Comparison of ENCODE assay signal across 11 cellular contexts in genomic region chr14:22265319-22266140, GRCh38.
A peak's percentile ranks its signal among the peaks of the same experiment; 100 is the strongest.
DNase-seq lines count a peak whose midpoint lies in the region; ATAC-seq and TF ChIP-seq lines count a peak whose summit lies in the region.
"Had no signal": no experiment of that assay in that cellular context is flagged by ENCODE, and none has a peak within 500 bp of the region (broad histone marks: within the 10 kb centered on the region; RNA-seq: fewer than 3 reads in every experiment).

No MANE protein-coding gene starts in this region.

- no peak overlapping the region for H3K23ac ChIP-seq in neuronal stem cell (ENCODE audit: low read depth, low read length, poor library complexity)

- no peaks in the 10 kb centered on the region for H3K27me3 Mint-ChIP-seq in central memory CD8-positive, alpha-beta T cell

- no peak overlapping the region for H3K4me3 ChIP-seq in neuronal stem cell (ENCODE audit: low read length in 2 of 2)
- H3K4me3 ChIP-seq in gastroesophageal sphincter, result no peak overlapping the region
- H3K4me3 ChIP-seq: body of pancreas had no signal

- TF ChIP-seq EP300 in gastroesophageal sphincter (IDR thresholded peaks at IDR 0.05), result no peak

- H3K36me3 Mint-ChIP-seq in central memory CD8-positive, alpha-beta T cell (ENCODE audit: insufficient read depth), result no peaks in the 10 kb centered on the region

- no peak overlapping the region for H2AK5ac ChIP-seq in neuronal stem cell (ENCODE audit: low read depth, low read length)

- H3K27ac ChIP-seq in neuronal stem cell (replicated peaks; ENCODE audit: low read length) (no peak overlapping the region), gastroesophageal sphincter (no peak overlapping the region)
- H3K27ac ChIP-seq: body of pancreas had no signal

- no peak overlapping the region for H3K4ac ChIP-seq in neuronal stem cell (ENCODE audit: low read length)

- no peak overlapping the region for H3K14ac ChIP-seq in neuronal stem cell (ENCODE audit: low read length)

- no peak overlapping the region for H3K18ac ChIP-seq in neuronal stem cell (ENCODE audit: low read length)

- H3K4me1 ChIP-seq in neuronal stem cell (ENCODE audit: control insufficient read depth in 2 of 2, insufficient read depth in 1 of 2, low read depth in 1 of 2, low read length in 2 of 2), result peaks cover 0 to 5% of the 10 kb centered on the region in 2 donors
- H3K4me1 ChIP-seq in gastroesophageal sphincter, result no peaks in the 10 kb centered on the region
- H3K4me1 ChIP-seq: body of pancreas had no signal

- DNase-seq in NCI-H2171 treated with DMSO at 0.1 percent for 48 hours (lab: John Stamatoyannopoulos, UW), result peak; percentile 45
- DNase-seq in NCI-H2171 (lab: John Stamatoyannopoulos, UW), result no peak
- DNase-seq in MV-4-11 (lab: John Stamatoyannopoulos, UW), result peak; percentile 31
- DNase-seq in central memory CD8-positive, alpha-beta T cell (ENCODE audit: low spot score in 2 of 2), result no peak
- DNase-seq in neuronal stem cell (ENCODE audit: low spot score), result no peak
- DNase-seq in RPMI8226, result no peak
- DNase-seq in amniotic stem cell (lab: John Stamatoyannopoulos, UW), result no peak
- DNase-seq: body of pancreas, NCI-H524 treated with DMSO at 0.1 percent for 48 hours, occipital lobe had no signal

- no peak overlapping the region for H2BK12ac ChIP-seq in neuronal stem cell (ENCODE audit: low read length)

- H3K4me3 Mint-ChIP-seq in central memory CD8-positive, alpha-beta T cell, result peak overlapping the region; percentile 61

- H3K27me3 ChIP-seq in neuronal stem cell (ENCODE audit: control insufficient read depth in 3 of 3, insufficient read depth in 3 of 3, low read depth in 1 of 3, low read length in 3 of 3) (peaks cover 0 to 5% (median 0%) of the 10 kb centered on the region in 3 experiments), gastroesophageal sphincter (no peaks in the 10 kb centered on the region)
- H3K27me3 ChIP-seq: body of pancreas had no signal

- H4K8ac ChIP-seq in neuronal stem cell (ENCODE audit: low read depth, low read length), result no peak overlapping the region

- H3K27ac Mint-ChIP-seq in central memory CD8-positive, alpha-beta T cell (ENCODE audit: low read depth), result peak overlapping the region; percentile 38

- no peaks in the 10 kb centered on the region for H3K9me3 ChIP-seq in neuronal stem cell (replicated peaks in 1 of 2; ENCODE audit: control insufficient read depth in 2 of 2, insufficient read depth in 1 of 2, low read depth in 1 of 2, low read length in 2 of 2)
- no peaks in the 10 kb centered on the region for H3K9me3 ChIP-seq in gastroesophageal sphincter
- H3K9me3 ChIP-seq: body of pancreas had no signal

- H4K91ac ChIP-seq in neuronal stem cell (ENCODE audit: low read depth, low read length, poor library complexity), result no peak overlapping the region

- H2BK15ac ChIP-seq in neuronal stem cell (ENCODE audit: low read length), result no peak overlapping the region

- no peak overlapping the region for H2BK120ac ChIP-seq in neuronal stem cell (ENCODE audit: low read depth, low read length)

- H2BK5ac ChIP-seq in neuronal stem cell (ENCODE audit: low read length), result no peak overlapping the region

- no peak for TF ChIP-seq POLR2A in gastroesophageal sphincter (IDR thresholded peaks at IDR 0.05)

- peaks cover 5% of the 10 kb centered on the region for H3K4me1 Mint-ChIP-seq in central memory CD8-positive, alpha-beta T cell

- TF ChIP-seq CTCF in gastroesophageal sphincter (IDR thresholded peaks at IDR 0.05), result no peak

- ATAC-seq in central memory CD8-positive, alpha-beta T cell (replicated peaks; ENCODE audit: extremely low read depth, poor library complexity, severe bottlenecking), result no peak
- no peak for ATAC-seq in gastroesophageal sphincter
- ATAC-seq: body of pancreas had no signal

- H3K9me3 Mint-ChIP-seq in central memory CD8-positive, alpha-beta T cell, result no peaks in the 10 kb centered on the region

- H2AFZ ChIP-seq in neuronal stem cell (ENCODE audit: low read length), result peak overlapping the region; percentile 36

- WGBS in neuronal stem cell (ENCODE audit: extremely low coverage in 2 of 2, insufficient read length in 2 of 2, insufficient replicate concordance in 1 of 2), 2 donors, result no CpG with 5 or more reads among the region's 8 CpGs
- 50 to 54% methylated on average over 5 to 7 of the region's 8 CpGs for WGBS in gastroesophageal sphincter (ENCODE audit: low coverage in 1 of 2), 2 donors

- no peak overlapping the region for H3K9ac ChIP-seq in neuronal stem cell (ENCODE audit: low read depth, low read length, poor library complexity)

- H3K4me2 ChIP-seq in neuronal stem cell (ENCODE audit: insufficient read depth, low read length, poor library complexity, severe bottlenecking), result no peak overlapping the region

- H3K79me1 ChIP-seq in neuronal stem cell (ENCODE audit: low read depth, low read length), result no peaks in the 10 kb centered on the region

- H3K36me3 ChIP-seq in neuronal stem cell (replicated peaks in 1 of 2; ENCODE audit: control insufficient read depth in 2 of 2, insufficient read depth in 2 of 2, low read length in 2 of 2) (no peaks in the 10 kb centered on the region), gastroesophageal sphincter (no peaks in the 10 kb centered on the region)

Comparison
In these comparisons a context has a peak if more than half of its experiments do, and no peak if none do; other contexts are left out.
1. DNase-seq: peak in NCI-H2171 treated with DMSO at 0.1 percent for 48 hours (single experiment) and MV-4-11 (single experiment); none in NCI-H2171 (single experiment), central memory CD8-positive, alpha-beta T cell (0 of 2), neuronal stem cell (single experiment), RPMI8226 (single experiment) and amniotic stem cell (single experiment).